Comparison of ENCODE assay signal across 1 cellular context in genomic region chr2:117956036-117956791, GRCh38.
TF ChIP-seq lines count a peak whose summit lies in the region.

No MANE protein-coding gene starts in this region.

TF ChIP-seq in A549, 52 proteins besides CTCF, POLR2A, EP300 and RAD21:
- TF ChIP-seq MAX (IDR thresholded peaks at IDR 0.05) (no peak), CHD2 (IDR thresholded peaks at IDR 0.05; ENCODE audit: low read length, partially characterized antibody) (no peak), USF2 (IDR thresholded peaks at IDR 0.05) (no peak), BCL3 (IDR thresholded peaks at IDR 0.05) (no peak), ZSCAN20 (CRISPR knock-in tag; IDR thresholded peaks at IDR 0.05) (no peak), SMC3 (IDR thresholded peaks at IDR 0.05) (0 out of 3 replicates have a peak, but pooled peaks have one; percentile 18), JUN (IDR thresholded peaks at IDR 0.05) (no peak), HOXB5 (CRISPR knock-in tag; IDR thresholded peaks at IDR 0.05) (no peak), BHLHE40 (IDR thresholded peaks at IDR 0.05; ENCODE audit: low read depth, low read length) (no peak)
